ENCODE assay signal across 1 cellular context in genomic region chr5:141920771-141921170, GRCh38.
TF ChIP-seq lines count a peak whose summit lies in the region.

No MANE protein-coding gene starts in this region.

TF ChIP-seq in HCT116, 20 proteins besides CTCF, POLR2A, EP300 and RAD21:
- TF ChIP-seq SRF (IDR thresholded peaks at IDR 0.05; ENCODE audit: low read depth) (no peak), YY1 (IDR thresholded peaks at IDR 0.05; ENCODE audit: extremely low read depth, insufficient replicate concordance, low read depth, low read length) (no peak), POLR2AphosphoS5 (IDR thresholded peaks at IDR 0.05; ENCODE audit: low read depth, low read length) (0 out of 2 replicates have a peak, but pooled peaks have one; percentile 24), ZNF274 (IDR thresholded peaks at IDR 0.05; ENCODE audit: low read depth, low read length) (no peak)
